Comparison of ENCODE assay signal across 33 cellular contexts in genomic region chr4:102141855-102142254, GRCh38.
"Had no signal": no experiment of that assay in that cellular context is flagged by ENCODE, and none has a peak within 500 bp of the region (broad histone marks: within the 10 kb centered on the region; RNA-seq: fewer than 3 reads in every experiment).

No MANE protein-coding gene starts in this region.

- H3K4me1 ChIP-seq: body of pancreas, breast epithelium had no signal

- H3K9me3 ChIP-seq: adrenal gland, body of pancreas, breast epithelium had no signal

- H3K27me3 ChIP-seq: adrenal gland, body of pancreas, brain microvascular endothelial cell, breast epithelium had no signal

- H3K4me3 ChIP-seq: adrenal gland, body of pancreas, breast epithelium had no signal

- DNase-seq: activated B cell treated with CpG ODN at 0.5 μM for 24 hours; activated CD4-positive, alpha-beta memory T cell treated with anti-CD3 and anti-CD28 coated beads for 36 hours; activated CD4-positive, alpha-beta T cell treated with anti-CD3 and anti-CD28 coated beads for 4 hours; activated CD4-positive, alpha-beta T cell treated with anti-CD3 and anti-CD28 coated beads, Interleukin-2, amount 10 ng/mL, durations not matched to agents 24 days and 14 days; activated CD4-positive, alpha-beta T cell treated with anti-CD3 and anti-CD28 coated beads, Interleukin-2, amount 50 U/mL, for 1 hour; activated CD4-positive, alpha-beta T cell treated with anti-CD3 and anti-CD28 coated beads, Interleukin-2, amount 50 U/mL, for 4 hours; activated CD4-positive, CD25-positive, alpha-beta regulatory T cell treated with anti-CD3 and anti-CD28 coated beads, Interleukin-2, amount 50 U/mL, for 72 hours; activated CD8-positive, alpha-beta memory T cell treated with anti-CD3 and anti-CD28 coated beads, Interleukin-2, amount 50 U/mL, for 4 hours; activated CD8-positive, alpha-beta T cell treated with anti-CD3 and anti-CD28 coated beads for 36 hours; activated effector memory CD4-positive, alpha-beta T cell treated with anti-CD3 and anti-CD28 coated beads, Interleukin-2, amount 50 U/mL, for 16 hours; activated gamma-delta T cell treated with Interleukin-2 at 50 U/mL for 16 hours; activated naive CD4-positive, alpha-beta T cell; activated naive CD4-positive, alpha-beta T cell treated with anti-CD3 and anti-CD28 coated beads for 36 hours; activated naive CD4-positive, alpha-beta T cell treated with anti-CD3 and anti-CD28 coated beads, Interleukin-2, amount 50 U/mL, for 16 hours; activated naive CD8-positive, alpha-beta T cell treated with anti-CD3 and anti-CD28 coated beads for 36 hours; activated T-cell treated with anti-CD3 and anti-CD28 coated beads for 4 hours; activated T-cell treated with anti-CD3 and anti-CD28 coated beads, Interleukin-2, amount 50 U/mL, for 1 hour; activated T-cell treated with anti-CD3 and anti-CD28 coated beads, Interleukin-2, amount 50 U/mL, for 4 hours; activated T-cell treated with anti-CD3 and anti-CD28 coated beads, Interleukin-2, amount 50 U/mL, for 72 hours; adrenal gland; amniotic stem cell; aorta; body of pancreas; brain microvascular endothelial cell; central memory CD4-positive, alpha-beta T cell; T-helper 2 cell; T-helper 9 cell had no signal

- H3K27ac ChIP-seq: adrenal gland, body of pancreas, brain microvascular endothelial cell, breast epithelium, VCaP had no signal

- ATAC-seq: activated CD8-positive, alpha-beta T cell treated with anti-CD3 and anti-CD28 coated beads for 36 hours; activated naive CD4-positive, alpha-beta T cell treated with anti-CD3 and anti-CD28 coated beads, Interleukin-2, amount 50 U/mL, for 72 hours; activated T-cell treated with anti-CD3 and anti-CD28 coated beads, Interleukin-2, amount 50 U/mL, for 4 hours; activated T-cell treated with anti-CD3 and anti-CD28 coated beads, Interleukin-2, amount 50 U/mL, for 72 hours; activated T-helper 17 cell treated with anti-CD3 and anti-CD28 coated beads, Interleukin-2, amount 50 U/mL, for 72 hours; body of pancreas had no signal

- FAIRE-seq: astrocyte, TTC549 had no signal

- H3K36me3 ChIP-seq: adrenal gland, brain microvascular endothelial cell, breast epithelium had no signal
